ENCODE assay signal across 9 cellular contexts in the genomic region with DNA sequence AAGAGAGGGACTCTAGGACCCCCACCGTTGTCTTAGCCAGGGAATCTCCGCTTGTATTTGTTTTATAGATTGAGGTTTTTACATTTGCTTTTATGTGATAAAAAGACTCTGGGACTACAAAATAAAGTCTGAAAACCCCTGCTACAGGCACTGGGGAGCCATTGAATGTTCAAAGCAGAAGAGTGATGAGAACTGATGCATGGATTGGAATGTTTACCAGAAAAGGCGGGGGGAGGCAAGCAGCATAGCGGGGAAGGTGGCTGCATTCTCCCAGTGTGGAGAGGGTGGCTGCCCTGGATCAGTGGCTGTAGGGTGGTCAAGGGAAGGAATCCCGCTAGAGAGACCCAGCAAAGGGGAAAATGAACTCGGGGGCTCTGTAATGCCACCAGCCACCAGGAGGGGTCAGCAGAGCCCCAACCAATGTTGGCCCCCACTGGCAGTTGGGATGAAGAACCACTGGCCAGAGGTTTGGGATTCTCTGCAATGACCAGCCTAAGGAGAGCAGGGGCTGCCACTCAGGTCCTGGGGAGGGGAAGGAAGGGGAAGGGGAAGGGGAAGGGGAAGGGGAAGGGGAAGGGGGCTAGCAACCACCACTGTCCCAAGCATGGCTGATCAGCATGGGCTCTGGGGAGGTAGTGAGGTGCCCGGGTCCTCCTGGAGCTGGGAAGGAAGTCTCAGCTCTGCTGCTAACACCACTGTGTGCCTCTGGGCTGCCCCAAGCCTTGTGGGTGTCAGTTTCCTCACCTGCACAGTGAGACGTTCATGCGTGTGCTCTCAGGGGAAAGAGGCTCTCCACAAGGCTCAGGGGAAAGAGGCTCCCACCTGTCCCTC. TPM values are rescaled to one million over a fixed set of nuclear protein-coding genes. Genes with fewer than 3 reads are reported as not detected.
DNase-seq lines count a peak whose midpoint lies in the region; ATAC-seq and TF ChIP-seq lines count a peak whose summit lies in the region.
"Had no signal": no experiment of that assay in that cellular context is flagged by ENCODE, and none has a peak within 500 bp of the region (broad histone marks: within the 10 kb centered on the region; RNA-seq: fewer than 3 reads in every experiment).

No MANE protein-coding gene starts in this region.

- H3K9me3 ChIP-seq in breast epithelium: no peaks in the 10 kb centered on the region

- no peaks in the 10 kb centered on the region for H3K79me2 ChIP-seq in KMS-11 (ENCODE audit: insufficient read depth, low read depth)

- H3K9ac ChIP-seq in KMS-11: no peak overlapping the region

- ATAC-seq in HG02678 (IDR thresholded peaks at IDR 0.05; ENCODE audit: unreplicated experiment) (no peak), GM19351 (IDR thresholded peaks at IDR 0.05; ENCODE audit: unreplicated experiment) (no peak)

- H3K27ac ChIP-seq in KMS-11: no peak overlapping the region
- H3K27ac ChIP-seq in breast epithelium: peak overlapping the region in 1 of 2 donors; percentile 14

- H2AFZ ChIP-seq in KMS-11 (ENCODE audit: low read depth): no peak overlapping the region

- H3K36me3 ChIP-seq in KMS-11 (ENCODE audit: insufficient read depth) (no peaks in the 10 kb centered on the region), breast epithelium (no peaks in the 10 kb centered on the region)

- DNase-seq in DMS153 treated with DMSO at 0.1 percent for 48 hours (lab: John Stamatoyannopoulos, UW; ENCODE audit: unreplicated experiment): peak; percentile 49
- DNase-seq in UCSD-AML1 (lab: John Stamatoyannopoulos, UW; ENCODE audit: unreplicated experiment): peak; percentile 58
- peak; percentile 40 to 68 for DNase-seq in breast epithelium (ENCODE audit: low spot score in 2 of 2)
- DNase-seq in left kidney (ENCODE audit: low read depth, low spot score): peak; percentile 80
- peak; percentile 24 to 42 (median 37) for DNase-seq in stimulated activated CD4-positive, alpha-beta T cell treated with anti-CD3 and anti-CD28 coated beads, TNF-alpha, amount 100 ng/mL, for 4 hours (ENCODE audit: low read depth in 3 of 3)

- H3K4me3 ChIP-seq in KMS-11 (IDR thresholded peaks at IDR 0.05; ENCODE audit: insufficient read depth, low read depth, low read length) (no peak overlapping the region), breast epithelium (no peak overlapping the region)

- TF ChIP-seq CTCF in KMS-11 (conservative IDR thresholded peaks at IDR 0.05; ENCODE audit: low read depth, low read length) (peak; percentile 87), breast epithelium (IDR thresholded peaks at IDR 0.05) (peak; percentile 93 to 98 (median 96))

- intact Hi-C loops in breast epithelium (cut with DNase I; ENCODE audit: low total_unique reads): no loop called here

- H3K4me2 ChIP-seq in KMS-11: no peak overlapping the region

- peaks cover 9% of the 10 kb centered on the region; the same call in 1 of the 2 replicates for H3K27me3 ChIP-seq in KMS-11 (ENCODE audit: insufficient read depth, low read depth)
- H3K27me3 ChIP-seq in breast epithelium: no peaks in the 10 kb centered on the region

- H3K4me1 ChIP-seq in KMS-11 (ENCODE audit: low read depth, poor library complexity, severe bottlenecking) (no peaks in the 10 kb centered on the region), breast epithelium (peaks cover 0 to 16% of the 10 kb centered on the region in 2 donors)

- H4K20me1 ChIP-seq in KMS-11 (ENCODE audit: insufficient read depth): no peaks in the 10 kb centered on the region

- TF ChIP-seq POLR2A in breast epithelium (IDR thresholded peaks at IDR 0.05): no peak

RNA-seq across cellular contexts. Expression of a gene that starts 19.2 kb away (rescaled TPM):
- 10 to 100 TPM; 67.8 to 84.9 (median 70.1) TPM for total RNA-seq in breast epithelium

RNA-seq across cellular contexts. Expression of a gene that starts 40.0 kb away (rescaled TPM):
- total RNA-seq in breast epithelium: 10 to 100 TPM; 55.2 to 79.5 (median 58.7) TPM
- total RNA-seq: activated CD8-positive, alpha-beta memory T cell treated with anti-CD3 and anti-CD28 coated beads for 36 hours had no signal

RNA-seq across cellular contexts. Expression of a gene that starts 46.3 kb away (rescaled TPM):
- total RNA-seq in breast epithelium: not detected
- total RNA-seq: activated CD8-positive, alpha-beta memory T cell treated with anti-CD3 and anti-CD28 coated beads for 36 hours had no signal
